15 cellular contexts compared by ENCODE assay signal in genomic region chr6:4352731-4353130, GRCh38.
DNase-seq lines count a peak whose midpoint lies in the region; ATAC-seq and TF ChIP-seq lines count a peak whose summit lies in the region.
"Had no signal": no experiment of that assay in that cellular context is flagged by ENCODE, and none has a peak within 500 bp of the region (broad histone marks: within the 10 kb centered on the region; RNA-seq: fewer than 3 reads in every experiment).

No MANE protein-coding gene starts in this region.

- TF ChIP-seq EP300 in esophagus muscularis mucosa (IDR thresholded peaks at IDR 0.05): no peak

- WGBS in esophagus muscularis mucosa: 93% methylated on average over 6 of the region's 6 CpGs

- intact Hi-C loops in esophagus muscularis mucosa (cut with DNase I): loop anchor here (5.0 to 10.0 kb wide), 2 partner anchors 230 to 422 kb away; partner anchors contain the start of gene CDYL

- no peak overlapping the region for H3K9ac ChIP-seq in stomach smooth muscle (ENCODE audit: low read length in 2 of 2)

- no peak for TF ChIP-seq CTCF in RWPE2 (IDR thresholded peaks at IDR 0.05; ENCODE audit: poor library complexity, severe bottlenecking)
- no peak for TF ChIP-seq CTCF in esophagus muscularis mucosa (IDR thresholded peaks at IDR 0.05)

- DNase-seq in RWPE2 (ENCODE audit: low spot score) (no peak), esophagus muscularis mucosa (ENCODE audit: extremely low spot score) (no peak), midbrain (lab: John Stamatoyannopoulos, UW) (peak; percentile 30), dedifferentiated amniotic fluid mesenchymal stem cell (ENCODE audit: extremely low spot score) (no peak), NK-92 (lab: John Stamatoyannopoulos, UW; ENCODE audit: unreplicated experiment) (no peak)
- DNase-seq: activated CD8-positive, alpha-beta memory T cell treated with anti-CD3 and anti-CD28 coated beads, Interleukin-2, amount 50 U/mL, for 48 hours; activated naive CD4-positive, alpha-beta T cell treated with anti-CD3 and anti-CD28 coated beads, Interleukin-2, amount 50 U/mL, for 16 hours; glutamatergic neuron; naive B cell; Peyer's patch; T-helper 1 cell had no signal

- no peaks in the 10 kb centered on the region for H3K36me3 ChIP-seq in RWPE2 (ENCODE audit: low read depth)
- H3K36me3 ChIP-seq in esophagus muscularis mucosa: no peaks in the 10 kb centered on the region
- H3K36me3 ChIP-seq in stomach smooth muscle (ENCODE audit: control insufficient read depth in 2 of 2, insufficient read depth in 2 of 2, low read length in 2 of 2): no peaks in the 10 kb centered on the region
- H3K36me3 ChIP-seq: Peyer's patch had no signal

- H3K27ac ChIP-seq in RWPE2 (ENCODE audit: poor library complexity, severe bottlenecking) (peak overlapping the region; percentile 62), esophagus muscularis mucosa (replicated peaks in 1 of 4) (peak overlapping the region; percentile 75 to 86 (median 80)), stomach smooth muscle (ENCODE audit: low read length) (peak overlapping the region; percentile 83)
- H3K27ac ChIP-seq: C4-2B had no signal

- no peak for TF ChIP-seq POLR2A in esophagus muscularis mucosa (IDR thresholded peaks at IDR 0.05; ENCODE audit: low read depth)

- H3K4me3 ChIP-seq in RWPE2 (ENCODE audit: severe bottlenecking): no peak overlapping the region
- no peak overlapping the region for H3K4me3 ChIP-seq in esophagus muscularis mucosa
- peak overlapping the region in 1 of 2 donors; percentile 59 for H3K4me3 ChIP-seq in stomach smooth muscle (ENCODE audit: low read length in 2 of 2)
- H3K4me3 ChIP-seq: Peyer's patch had no signal

- H3K27me3 ChIP-seq in RWPE2 (ENCODE audit: insufficient read depth, poor library complexity, severe bottlenecking) (no peaks in the 10 kb centered on the region), esophagus muscularis mucosa (no peaks in the 10 kb centered on the region), stomach smooth muscle (ENCODE audit: control insufficient read depth in 1 of 2, insufficient read depth in 2 of 2, low read length in 2 of 2) (no peaks in the 10 kb centered on the region)
- H3K27me3 ChIP-seq: Peyer's patch had no signal

- H3K4me1 ChIP-seq in RWPE2 (ENCODE audit: insufficient read depth, poor library complexity, severe bottlenecking): peaks cover 38% of the 10 kb centered on the region
- peaks cover 20 to 44% (median 37%) of the 10 kb centered on the region in 4 donors for H3K4me1 ChIP-seq in esophagus muscularis mucosa
- H3K4me1 ChIP-seq in stomach smooth muscle (ENCODE audit: control insufficient read depth, insufficient read depth, low read length): peaks cover 38% of the 10 kb centered on the region

- no peaks in the 10 kb centered on the region for H3K9me3 ChIP-seq in RWPE2 (ENCODE audit: severe bottlenecking)
- no peaks in the 10 kb centered on the region for H3K9me3 ChIP-seq in esophagus muscularis mucosa
- no peaks in the 10 kb centered on the region for H3K9me3 ChIP-seq in stomach smooth muscle (ENCODE audit: control insufficient read depth in 2 of 2, low read length in 2 of 2)
- H3K9me3 ChIP-seq: Peyer's patch had no signal

- ATAC-seq in RWPE2 (ENCODE audit: low read depth) (no peak), HG02973 (IDR thresholded peaks at IDR 0.05; ENCODE audit: unreplicated experiment) (no peak)
- ATAC-seq: stimulated activated effector memory CD8-positive, alpha-beta T cell treated with anti-CD3 and anti-CD28 coated beads, Interleukin-12 subunit alpha, Interleukin-12 subunit beta, amount 100 ng/mL, for 72 hours had no signal
